ENCODE assay signal across 17 cellular contexts in genomic region chr11:30683176-30683575, GRCh38.
DNase-seq lines count a peak whose midpoint lies in the region; ATAC-seq and TF ChIP-seq lines count a peak whose summit lies in the region.
"Had no signal": no experiment of that assay in that cellular context is flagged by ENCODE, and none has a peak within 500 bp of the region (broad histone marks: within the 10 kb centered on the region; RNA-seq: fewer than 3 reads in every experiment).

No MANE protein-coding gene starts in this region.

- peak; percentile 29 for DNase-seq in AG08395 (ENCODE audit: low spot score)
- peak; percentile 3 for DNase-seq in M059J (ENCODE audit: low read depth)
- DNase-seq in epithelial cell of esophagus (ENCODE audit: low read depth): peak; percentile 4
- peak; percentile 4 for DNase-seq in non-pigmented ciliary epithelial cell (ENCODE audit: low read depth)
- no peak for DNase-seq in occipital lobe (lab: John Stamatoyannopoulos, UW)
- DNase-seq in activated CD4-positive, alpha-beta memory T cell treated with anti-CD3 and anti-CD28 coated beads for 36 hours: no peak
- DNase-seq in T-cell: no peak
- DNase-seq: DMS 273 treated with DMSO at 0.1 percent for 48 hours, DND-41, NCI-H1694 treated with DMSO at 0.1 percent for 48 hours, NCI-H510A treated with DMSO at 0.1 percent for 48 hours, NCI-H82, RPMI8226, SHP77 treated with DMSO at 0.1 percent for 48 hours had no signal

- intact Hi-C loops in activated CD4-positive, alpha-beta memory T cell treated with anti-CD3 and anti-CD28 coated beads for 36 hours (cut with micrococcal nuclease): no loop called here

- H3K36me3 Mint-ChIP-seq in activated CD4-positive, alpha-beta memory T cell treated with anti-CD3 and anti-CD28 coated beads for 36 hours: no peaks in the 10 kb centered on the region
- H3K36me3 Mint-ChIP-seq in T-cell: no peaks in the 10 kb centered on the region

- H3K9me3 Mint-ChIP-seq in activated CD4-positive, alpha-beta memory T cell treated with anti-CD3 and anti-CD28 coated beads for 36 hours: peaks cover 8% of the 10 kb centered on the region
- peaks cover 1 to 14% (median 11%) of the 10 kb centered on the region in 3 donors for H3K9me3 Mint-ChIP-seq in T-cell

- H3K27ac Mint-ChIP-seq in activated CD4-positive, alpha-beta memory T cell treated with anti-CD3 and anti-CD28 coated beads for 36 hours: no peak overlapping the region
- no peak overlapping the region for H3K27ac Mint-ChIP-seq in T-cell
- H3K27ac Mint-ChIP-seq: B cell had no signal

- no peaks in the 10 kb centered on the region for H3K27me3 Mint-ChIP-seq in activated CD4-positive, alpha-beta memory T cell treated with anti-CD3 and anti-CD28 coated beads for 36 hours
- no peaks in the 10 kb centered on the region for H3K27me3 Mint-ChIP-seq in T-cell
- H3K27me3 Mint-ChIP-seq: B cell had no signal

- no peaks in the 10 kb centered on the region for H3K4me1 Mint-ChIP-seq in activated CD4-positive, alpha-beta memory T cell treated with anti-CD3 and anti-CD28 coated beads for 36 hours (ENCODE audit: low read depth)
- H3K4me1 Mint-ChIP-seq in T-cell: no peaks in the 10 kb centered on the region
- H3K4me1 Mint-ChIP-seq: B cell had no signal

- no peak overlapping the region for H3K4me3 Mint-ChIP-seq in activated CD4-positive, alpha-beta memory T cell treated with anti-CD3 and anti-CD28 coated beads for 36 hours
- no peak overlapping the region for H3K4me3 Mint-ChIP-seq in T-cell
- H3K4me3 Mint-ChIP-seq: B cell had no signal

- POLR2A ChIA-PET in activated CD4-positive, alpha-beta memory T cell treated with anti-CD3 and anti-CD28 coated beads for 36 hours (lab: Charles Lee): no interaction called here
- POLR2A ChIA-PET in T-cell (lab: Charles Lee): no interaction called here

- H3K4me3 ChIP-seq in epithelial cell of esophagus (ENCODE audit: low read length): no peak overlapping the region
- H3K4me3 ChIP-seq: HAP-1 had no signal

- CTCF ChIA-PET in activated CD4-positive, alpha-beta memory T cell treated with anti-CD3 and anti-CD28 coated beads for 36 hours (lab: Charles Lee): no interaction called here
- CTCF ChIA-PET in T-cell (lab: Charles Lee): no interaction called here

- TF ChIP-seq CTCF in epithelial cell of esophagus (IDR thresholded peaks at IDR 0.05; ENCODE audit: insufficient read depth, low read depth, low read length, missing control alignments): no peak

- ATAC-seq in GM18868 (IDR thresholded peaks at IDR 0.05; ENCODE audit: unreplicated experiment) (no peak), T-cell (replicated peaks in 1 of 4) (no peak)

Comparison
In these comparisons a context has a peak if more than half of its experiments do, and no peak if none do; other contexts are left out.
1. DNase-seq: peak in AG08395 (single experiment), M059J (single experiment), epithelial cell of esophagus (single experiment) and non-pigmented ciliary epithelial cell (single experiment); none in occipital lobe (single experiment), activated CD4-positive, alpha-beta memory T cell treated with anti-CD3 and anti-CD28 coated beads for 36 hours (single experiment) and T-cell (0 of 34).